In genomic region chr22:32824531-32825315, GRCh38 we compare ENCODE assay signal across 15 cellular contexts. TPM values are rescaled to one million over a fixed set of nuclear protein-coding genes. Genes with fewer than 3 reads are reported as not detected.
DNase-seq lines count a peak whose midpoint lies in the region; ATAC-seq and TF ChIP-seq lines count a peak whose summit lies in the region.
"Had no signal": no experiment of that assay in that cellular context is flagged by ENCODE, and none has a peak within 500 bp of the region (broad histone marks: within the 10 kb centered on the region; RNA-seq: fewer than 3 reads in every experiment).

No MANE protein-coding gene starts in this region.

- H3K36me3 Mint-ChIP-seq in nephron progenitor cell (ENCODE audit: low read depth): no peaks in the 10 kb centered on the region
- H3K36me3 Mint-ChIP-seq in activated CD4-positive, alpha-beta T cell treated with anti-CD3 and anti-CD28 coated beads for 36 hours (ENCODE audit: low read depth): no peaks in the 10 kb centered on the region
- H3K36me3 Mint-ChIP-seq: CD8-positive, alpha-beta memory T cell had no signal

- no peaks in the 10 kb centered on the region for H3K9me3 Mint-ChIP-seq in nephron progenitor cell
- H3K9me3 Mint-ChIP-seq in activated CD4-positive, alpha-beta T cell treated with anti-CD3 and anti-CD28 coated beads for 36 hours (ENCODE audit: low read depth): no peaks in the 10 kb centered on the region
- H3K9me3 Mint-ChIP-seq: CD8-positive, alpha-beta memory T cell had no signal

- peaks cover 32% of the 10 kb centered on the region for H3K36me3 ChIP-seq in left ventricle myocardium inferior
- H3K36me3 ChIP-seq in gastroesophageal sphincter: peaks cover 0 to 10% of the 10 kb centered on the region in 2 donors
- H3K36me3 ChIP-seq in vagina: no peaks in the 10 kb centered on the region
- H3K36me3 ChIP-seq: BLaER1 had no signal

- intact Hi-C loops in left ventricle myocardium inferior (cut with micrococcal nuclease): no loop called here
- intact Hi-C loops in Right ventricle myocardium superior (cut with DNase I): no loop called here
- intact Hi-C loops in vagina (cut with DNase I): no loop called here
- intact Hi-C loops in activated CD4-positive, alpha-beta T cell treated with anti-CD3 and anti-CD28 coated beads for 36 hours (cut with DNase I, micrococcal nuclease): loop anchor here in 1 of 2 experiments (10.0 kb wide), 1 partner anchor 160 kb away; no protein-coding TSS in a partner anchor

- H3K27ac ChIP-seq in left ventricle myocardium inferior (replicated peaks) (peak overlapping the region; percentile 86), gastroesophageal sphincter (peak overlapping the region in 3 of 4 donors; percentile 63 to 80 (median 74)), vagina (peak overlapping the region; percentile 6)
- H3K27ac ChIP-seq: BLaER1 had no signal

- TF ChIP-seq POLR2A in gastroesophageal sphincter (IDR thresholded peaks at IDR 0.05) (no peak), vagina (IDR thresholded peaks at IDR 0.05) (no peak)

- peaks cover 52% of the 10 kb centered on the region for H3K4me1 Mint-ChIP-seq in nephron progenitor cell
- H3K4me1 Mint-ChIP-seq in activated CD4-positive, alpha-beta T cell treated with anti-CD3 and anti-CD28 coated beads for 36 hours: no peaks in the 10 kb centered on the region
- H3K4me1 Mint-ChIP-seq: CD8-positive, alpha-beta memory T cell had no signal

- H3K4me3 Mint-ChIP-seq in nephron progenitor cell: peak overlapping the region; percentile 44
- H3K4me3 Mint-ChIP-seq in activated CD4-positive, alpha-beta T cell treated with anti-CD3 and anti-CD28 coated beads for 36 hours: no peak overlapping the region
- H3K4me3 Mint-ChIP-seq: CD8-positive, alpha-beta memory T cell had no signal

- H3K9me3 ChIP-seq in left ventricle myocardium inferior (replicated peaks) (no peaks in the 10 kb centered on the region), gastroesophageal sphincter (no peaks in the 10 kb centered on the region), vagina (no peaks in the 10 kb centered on the region)
- H3K9me3 ChIP-seq: BLaER1 had no signal

- no peak for DNase-seq in left ventricle myocardium inferior
- no peak for DNase-seq in Right ventricle myocardium superior
- no peak for DNase-seq in nephron progenitor cell
- no peak for DNase-seq in vagina (ENCODE audit: extremely low spot score in 2 of 2)
- no peak for DNase-seq in DMS79 treated with DMSO at 0.1 percent for 48 hours (lab: John Stamatoyannopoulos, UW)
- no peak for DNase-seq in activated CD4-positive, alpha-beta T cell treated with anti-CD3 and anti-CD28 coated beads for 36 hours
- DNase-seq: CD8-positive, alpha-beta memory T cell; DMS79; H7; NCI-H187; NCI-H526 treated with DMSO at 0.1 percent for 48 hours had no signal

- WGBS in gastroesophageal sphincter (ENCODE audit: low coverage in 1 of 2), 2 donors: 41 to 57% methylated on average over 6 to 11 of the region's 11 CpGs

- H3K27me3 ChIP-seq in left ventricle myocardium inferior (ENCODE audit: low read depth): no peaks in the 10 kb centered on the region
- H3K27me3 ChIP-seq in gastroesophageal sphincter: no peaks in the 10 kb centered on the region
- no peaks in the 10 kb centered on the region for H3K27me3 ChIP-seq in vagina
- H3K27me3 ChIP-seq: BLaER1 had no signal

- no peak for TF ChIP-seq CTCF in left ventricle myocardium inferior (IDR thresholded peaks at IDR 0.05; ENCODE audit: borderline replicate concordance)
- TF ChIP-seq CTCF in gastroesophageal sphincter (IDR thresholded peaks at IDR 0.05): no peak
- TF ChIP-seq CTCF in nephron progenitor cell (IDR thresholded peaks at IDR 0.05): no peak
- TF ChIP-seq CTCF in vagina (IDR thresholded peaks at IDR 0.05): no peak

- TF ChIP-seq EP300 in gastroesophageal sphincter (IDR thresholded peaks at IDR 0.05): no peak

- peaks cover 6% of the 10 kb centered on the region for H3K27me3 Mint-ChIP-seq in nephron progenitor cell (ENCODE audit: low read depth, poor library complexity)
- H3K27me3 Mint-ChIP-seq in activated CD4-positive, alpha-beta T cell treated with anti-CD3 and anti-CD28 coated beads for 36 hours: no peaks in the 10 kb centered on the region

- CTCF ChIA-PET in activated CD4-positive, alpha-beta T cell treated with anti-CD3 and anti-CD28 coated beads for 36 hours (lab: Charles Lee): no interaction called here

- POLR2A ChIA-PET in activated CD4-positive, alpha-beta T cell treated with anti-CD3 and anti-CD28 coated beads for 36 hours (lab: Charles Lee): no interaction called here

- H3K4me3 ChIP-seq in left ventricle myocardium inferior (peak overlapping the region; percentile 0), gastroesophageal sphincter (no peak overlapping the region), vagina (no peak overlapping the region)
- H3K4me3 ChIP-seq: BLaER1 had no signal

- ATAC-seq in Right ventricle myocardium superior (ENCODE audit: poor library complexity) (no peak), gastroesophageal sphincter (no peak), HG03159 (IDR thresholded peaks at IDR 0.05; ENCODE audit: unreplicated experiment) (no peak)
- ATAC-seq in activated CD4-positive, alpha-beta T cell treated with anti-CD3 and anti-CD28 coated beads for 36 hours: no peak

- H3K4me1 ChIP-seq in left ventricle myocardium inferior (peaks cover 98% of the 10 kb centered on the region), gastroesophageal sphincter (peaks cover 18 to 100% (median 68%) of the 10 kb centered on the region in 3 donors), vagina (peaks cover 97% of the 10 kb centered on the region)

- peak overlapping the region; percentile 43 for H3K27ac Mint-ChIP-seq in nephron progenitor cell
- H3K27ac Mint-ChIP-seq in activated CD4-positive, alpha-beta T cell treated with anti-CD3 and anti-CD28 coated beads for 36 hours: no peak overlapping the region
- H3K27ac Mint-ChIP-seq: CD8-positive, alpha-beta memory T cell had no signal

RNA-seq across cellular contexts. Expression of gene TIMP3, which starts 23.2 kb away (rescaled TPM):
- total RNA-seq in left ventricle myocardium inferior (250 TPM), Right ventricle myocardium superior (266 TPM), gastroesophageal sphincter (100 to 1,000 TPM; 560 to 818 (median 738) TPM), vagina (262 TPM)
- not detected for total RNA-seq in activated CD4-positive, alpha-beta T cell treated with anti-CD3 and anti-CD28 coated beads for 36 hours
- total RNA-seq: G401 had no signal

Comparison
In these comparisons a context has a peak if more than half of its experiments do, and no peak if none do; other contexts are left out.
1. H3K27ac ChIP-seq: peak in every context shown above with its lines; median percentile 86 in left ventricle myocardium inferior; 74 in gastroesophageal sphincter; 6 in vagina.
2. RNA of gene TIMP3, which starts 23.2 kb away (total RNA-seq): 560 to 818 TPM in gastroesophageal sphincter, 266 TPM in Right ventricle myocardium superior (single experiment), 262 TPM in vagina (single experiment) and 250 TPM in left ventricle myocardium inferior (single experiment); not detected in activated CD4-positive, alpha-beta T cell treated with anti-CD3 and anti-CD28 coated beads for 36 hours; every median in the first group is over 100 times any median in the second.